Comparison of ENCODE assay signal across 1 cellular context in genomic region chr7:151062399-151063211, GRCh38.
TF ChIP-seq lines count a peak whose summit lies in the region.

No MANE protein-coding gene starts in this region.

TF ChIP-seq in HepG2, 621 proteins besides CTCF, POLR2A, EP300 and RAD21 (continues in another document):
- TF ChIP-seq SRSF4 (IDR thresholded peaks at IDR 0.05; ENCODE audit: low read depth, low read length, poor library complexity, severe bottlenecking) (no peak), ZSCAN30 (CRISPR knock-in tag; IDR thresholded peaks at IDR 0.05) (no peak), HNRNPH1 (optimal IDR thresholded peaks at IDR 0.05; ENCODE audit: low read depth, low read length) (no peak), GTF2F1 (IDR thresholded peaks at IDR 0.05; ENCODE audit: low read length) (no peak), CBX2 (IDR thresholded peaks at IDR 0.05; ENCODE audit: low read depth, low read length) (no peak), CBX2 (CRISPR knock-in tag; IDR thresholded peaks at IDR 0.05; ENCODE audit: low read depth) (no peak), HNRNPUL1 (IDR thresholded peaks at IDR 0.05; ENCODE audit: low read depth, low read length) (peak; percentile 76; the same call in 1 of the 2 replicates), MIER2 (CRISPR knock-in tag; IDR thresholded peaks at IDR 0.05) (no peak), STAT6 (CRISPR knock-in tag; IDR thresholded peaks at IDR 0.05; ENCODE audit: borderline replicate concordance) (no peak), ZNF816 (CRISPR knock-in tag; IDR thresholded peaks at IDR 0.05; ENCODE audit: borderline replicate concordance) (no peak), MED13 (CRISPR knock-in tag; IDR thresholded peaks at IDR 0.05) (peak; percentile 45; the same call in 1 of the 2 replicates), ZSCAN12 (CRISPR knock-in tag; IDR thresholded peaks at IDR 0.05) (no peak), ZNF782 (CRISPR knock-in tag; IDR thresholded peaks at IDR 0.05; ENCODE audit: borderline replicate concordance) (no peak; the same call in 1 of the 2 replicates), THAP11 (CRISPR knock-in tag; IDR thresholded peaks at IDR 0.05) (peak; percentile 84), ZSCAN25 (CRISPR knock-in tag; IDR thresholded peaks at IDR 0.05) (peak; percentile 97), ZSCAN29 (CRISPR knock-in tag; conservative IDR thresholded peaks at IDR 0.05) (no peak), ZKSCAN1 (IDR thresholded peaks at IDR 0.05; ENCODE audit: low read length) (no peak), ZNF207 (IDR thresholded peaks at IDR 0.05; ENCODE audit: borderline replicate concordance) (no peak), ZNF205 (CRISPR knock-in tag; IDR thresholded peaks at IDR 0.05) (no peak), RAD51 (IDR thresholded peaks at IDR 0.05; ENCODE audit: borderline replicate concordance) (peak; percentile 97), ZNF629 (CRISPR knock-in tag; conservative IDR thresholded peaks at IDR 0.05) (no peak), FOXK2 (IDR thresholded peaks at IDR 0.05) (no peak), THAP7 (CRISPR knock-in tag; IDR thresholded peaks at IDR 0.05) (no peak), RBAK (CRISPR knock-in tag; IDR thresholded peaks at IDR 0.05) (no peak), ZFX (CRISPR knock-in tag; IDR thresholded peaks at IDR 0.05; ENCODE audit: low read depth) (peak; percentile 59; the same call in 1 of the 2 replicates), ZNF740 (CRISPR knock-in tag; IDR thresholded peaks at IDR 0.05) (no peak), TEAD2 (CRISPR knock-in tag; IDR thresholded peaks at IDR 0.05) (no peak), CCAR2 (optimal IDR thresholded peaks at IDR 0.05; ENCODE audit: low read depth, low read length) (no peak), RFXAP (CRISPR knock-in tag; IDR thresholded peaks at IDR 0.05; ENCODE audit: borderline replicate concordance) (no peak), SKIL (CRISPR knock-in tag; IDR thresholded peaks at IDR 0.05; ENCODE audit: borderline replicate concordance) (0 out of 2 replicates have a peak, but pooled peaks have one; percentile 30), KLF11 (CRISPR knock-in tag; IDR thresholded peaks at IDR 0.05) (peak; percentile 61; the same call in 1 of the 2 replicates), ZBTB38 (CRISPR knock-in tag; IDR thresholded peaks at IDR 0.05) (peak; percentile 12; the same call in 1 of the 2 replicates), ZSCAN22 (CRISPR knock-in tag; IDR thresholded peaks at IDR 0.05) (no peak), NR1H2 (CRISPR knock-in tag; IDR thresholded peaks at IDR 0.05; ENCODE audit: borderline replicate concordance, low read depth) (no peak), PAWR (CRISPR knock-in tag; IDR thresholded peaks at IDR 0.05; ENCODE audit: borderline replicate concordance) (no peak), ZNF331 (CRISPR knock-in tag; IDR thresholded peaks at IDR 0.05) (no peak), ATF7 (IDR thresholded peaks at IDR 0.05) (no peak), ATF7 (CRISPR knock-in tag; IDR thresholded peaks at IDR 0.05) (no peak), CENPX (CRISPR knock-in tag; IDR thresholded peaks at IDR 0.05) (no peak), NFIB (CRISPR knock-in tag; IDR thresholded peaks at IDR 0.05; ENCODE audit: borderline replicate concordance) (no peak), NRL (CRISPR knock-in tag; IDR thresholded peaks at IDR 0.05; ENCODE audit: borderline replicate concordance) (no peak), EZH2 (conservative IDR thresholded peaks at IDR 0.05; ENCODE audit: low read depth, low read length) (no peak), CREM (IDR thresholded peaks at IDR 0.05) (peak; percentile 50; the same call in 1 of the 2 replicates), CREM (CRISPR knock-in tag; IDR thresholded peaks at IDR 0.05) (no peak), SSRP1 (CRISPR knock-in tag; IDR thresholded peaks at IDR 0.05) (0 out of 2 replicates have a peak, but pooled peaks have one; percentile 54), ZNF264 (CRISPR knock-in tag; IDR thresholded peaks at IDR 0.05) (no peak), ZFP41 (CRISPR knock-in tag; IDR thresholded peaks at IDR 0.05; ENCODE audit: borderline replicate concordance) (no peak), CHD2 (IDR thresholded peaks at IDR 0.05; ENCODE audit: low read depth, low read length) (no peak; the same call in 1 of the 2 replicates), ZNF550 (CRISPR knock-in tag; IDR thresholded peaks at IDR 0.05; ENCODE audit: borderline replicate concordance) (no peak), POGZ (CRISPR knock-in tag; IDR thresholded peaks at IDR 0.05) (no peak), ZNF329 (CRISPR knock-in tag; IDR thresholded peaks at IDR 0.05; ENCODE audit: low read depth) (no peak), HNF4A (CRISPR knock-in tag; IDR thresholded peaks at IDR 0.05) (no peak; the same call in none of the 2 replicates), ZSCAN9 (CRISPR knock-in tag; IDR thresholded peaks at IDR 0.05; ENCODE audit: borderline replicate concordance) (no peak; the same call in 1 of the 2 replicates), ZNF18 (CRISPR knock-in tag; IDR thresholded peaks at IDR 0.05; ENCODE audit: insufficient replicate concordance) (no peak), ZNF841 (CRISPR knock-in tag; IDR thresholded peaks at IDR 0.05; ENCODE audit: borderline replicate concordance) (no peak), ZNF564 (CRISPR knock-in tag; IDR thresholded peaks at IDR 0.05) (no peak), BRD4 (CRISPR knock-in tag; IDR thresholded peaks at IDR 0.05) (no peak), ZEB1 (IDR thresholded peaks at IDR 0.05; ENCODE audit: insufficient replicate concordance, low read depth) (no peak)
- TF ChIP-seq, protein P1, sequence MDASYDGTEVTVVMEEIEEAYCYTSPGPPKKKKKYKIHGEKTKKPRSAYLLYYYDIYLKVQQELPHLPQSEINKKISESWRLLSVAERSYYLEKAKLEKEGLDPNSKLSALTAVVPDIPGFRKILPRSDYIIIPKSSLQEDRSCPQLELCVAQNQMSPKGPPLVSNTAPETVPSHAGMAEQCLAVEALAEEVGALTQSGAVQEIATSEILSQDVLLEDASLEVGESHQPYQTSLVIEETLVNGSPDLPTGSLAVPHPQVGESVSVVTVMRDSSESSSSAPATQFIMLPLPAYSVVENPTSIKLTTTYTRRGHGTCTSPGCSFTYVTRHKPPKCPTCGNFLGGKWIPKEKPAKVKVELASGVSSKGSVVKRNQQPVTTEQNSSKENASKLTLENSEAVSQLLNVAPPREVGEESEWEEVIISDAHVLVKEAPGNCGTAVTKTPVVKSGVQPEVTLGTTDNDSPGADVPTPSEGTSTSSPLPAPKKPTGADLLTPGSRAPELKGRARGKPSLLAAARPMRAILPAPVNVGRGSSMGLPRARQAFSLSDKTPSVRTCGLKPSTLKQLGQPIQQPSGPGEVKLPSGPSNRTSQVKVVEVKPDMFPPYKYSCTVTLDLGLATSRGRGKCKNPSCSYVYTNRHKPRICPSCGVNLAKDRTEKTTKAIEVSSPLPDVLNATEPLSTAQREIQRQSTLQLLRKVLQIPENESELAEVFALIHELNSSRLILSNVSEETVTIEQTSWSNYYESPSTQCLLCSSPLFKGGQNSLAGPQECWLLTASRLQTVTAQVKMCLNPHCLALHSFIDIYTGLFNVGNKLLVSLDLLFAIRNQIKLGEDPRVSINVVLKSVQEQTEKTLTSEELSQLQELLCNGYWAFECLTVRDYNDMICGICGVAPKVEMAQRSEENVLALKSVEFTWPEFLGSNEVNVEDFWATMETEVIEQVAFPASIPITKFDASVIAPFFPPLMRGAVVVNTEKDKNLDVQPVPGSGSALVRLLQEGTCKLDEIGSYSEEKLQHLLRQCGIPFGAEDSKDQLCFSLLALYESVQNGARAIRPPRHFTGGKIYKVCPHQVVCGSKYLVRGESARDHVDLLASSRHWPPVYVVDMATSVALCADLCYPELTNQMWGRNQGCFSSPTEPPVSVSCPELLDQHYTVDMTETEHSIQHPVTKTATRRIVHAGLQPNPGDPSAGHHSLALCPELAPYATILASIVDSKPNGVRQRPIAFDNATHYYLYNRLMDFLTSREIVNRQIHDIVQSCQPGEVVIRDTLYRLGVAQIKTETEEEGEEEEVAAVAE (CRISPR knock-in tag; IDR thresholded peaks at IDR 0.05; ENCODE audit: borderline replicate concordance), result peak; percentile 85; the same call in 1 of the 2 replicates
- TF ChIP-seq, protein P2, sequence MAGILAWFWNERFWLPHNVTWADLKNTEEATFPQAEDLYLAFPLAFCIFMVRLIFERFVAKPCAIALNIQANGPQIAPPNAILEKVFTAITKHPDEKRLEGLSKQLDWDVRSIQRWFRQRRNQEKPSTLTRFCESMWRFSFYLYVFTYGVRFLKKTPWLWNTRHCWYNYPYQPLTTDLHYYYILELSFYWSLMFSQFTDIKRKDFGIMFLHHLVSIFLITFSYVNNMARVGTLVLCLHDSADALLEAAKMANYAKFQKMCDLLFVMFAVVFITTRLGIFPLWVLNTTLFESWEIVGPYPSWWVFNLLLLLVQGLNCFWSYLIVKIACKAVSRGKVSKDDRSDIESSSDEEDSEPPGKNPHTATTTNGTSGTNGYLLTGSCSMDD (CRISPR knock-in tag; IDR thresholded peaks at IDR 0.05), result no peak
- TF ChIP-seq, protein P3, sequence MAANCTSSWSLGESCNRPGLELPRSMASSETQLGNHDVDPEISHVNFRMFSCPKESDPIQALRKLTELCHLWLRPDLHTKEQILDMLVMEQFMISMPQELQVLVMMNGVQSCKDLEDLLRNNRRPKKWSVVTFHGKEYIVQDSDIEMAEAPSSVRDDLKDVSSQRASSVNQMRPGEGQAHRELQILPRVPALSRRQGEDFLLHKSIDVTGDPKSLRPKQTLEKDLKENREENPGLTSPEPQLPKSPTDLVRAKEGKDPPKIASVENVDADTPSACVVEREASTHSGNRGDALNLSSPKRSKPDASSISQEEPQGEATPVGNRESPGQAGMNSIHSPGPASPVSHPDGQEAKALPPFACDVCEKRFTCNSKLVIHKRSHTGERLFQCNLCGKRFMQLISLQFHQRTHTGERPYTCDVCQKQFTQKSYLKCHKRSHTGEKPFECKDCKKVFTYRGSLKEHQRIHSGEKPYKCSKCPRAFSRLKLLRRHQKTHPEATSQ (CRISPR knock-in tag; IDR thresholded peaks at IDR 0.05; ENCODE audit: borderline replicate concordance), result no peak
- TF ChIP-seq, protein P4, sequence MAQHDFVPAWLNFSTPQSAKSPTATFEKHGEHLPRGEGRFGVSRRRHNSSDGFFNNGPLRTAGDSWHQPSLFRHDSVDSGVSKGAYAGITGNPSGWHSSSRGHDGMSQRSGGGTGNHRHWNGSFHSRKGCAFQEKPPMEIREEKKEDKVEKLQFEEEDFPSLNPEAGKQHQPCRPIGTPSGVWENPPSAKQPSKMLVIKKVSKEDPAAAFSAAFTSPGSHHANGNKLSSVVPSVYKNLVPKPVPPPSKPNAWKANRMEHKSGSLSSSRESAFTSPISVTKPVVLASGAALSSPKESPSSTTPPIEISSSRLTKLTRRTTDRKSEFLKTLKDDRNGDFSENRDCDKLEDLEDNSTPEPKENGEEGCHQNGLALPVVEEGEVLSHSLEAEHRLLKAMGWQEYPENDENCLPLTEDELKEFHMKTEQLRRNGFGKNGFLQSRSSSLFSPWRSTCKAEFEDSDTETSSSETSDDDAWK (CRISPR knock-in tag; IDR thresholded peaks at IDR 0.05), result no peak
